Comparison of ENCODE assay signal across 25 cellular contexts in the genomic region with DNA sequence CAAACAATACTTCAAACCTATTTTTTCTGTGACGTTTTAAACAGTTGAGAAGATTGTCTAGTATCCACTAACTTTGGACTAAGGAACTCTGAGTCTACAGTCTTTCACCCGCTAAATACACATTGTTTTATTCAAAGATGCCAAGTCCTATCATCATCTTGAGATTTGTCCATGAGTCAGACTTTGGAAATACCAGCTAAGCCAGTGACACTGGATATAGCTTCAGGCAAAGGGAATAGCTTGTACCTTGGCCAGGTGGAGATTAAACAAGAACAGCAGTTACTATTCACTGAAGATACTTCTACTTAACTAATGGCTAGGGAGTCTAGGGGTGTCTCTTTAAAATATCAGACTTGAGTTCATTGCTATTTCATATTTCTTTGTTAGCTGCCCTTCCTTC.
A peak's percentile ranks its signal among the peaks of the same experiment; 100 is the strongest.
DNase-seq lines count a peak whose midpoint lies in the region; ATAC-seq and TF ChIP-seq lines count a peak whose summit lies in the region.
"Had no signal": no experiment of that assay in that cellular context is flagged by ENCODE, and none has a peak within 500 bp of the region (broad histone marks: within the 10 kb centered on the region; RNA-seq: fewer than 3 reads in every experiment).

No MANE protein-coding gene starts in this region.

- H3K4me3 Mint-ChIP-seq in effector memory CD8-positive, alpha-beta T cell: no peak overlapping the region
- H3K4me3 Mint-ChIP-seq: CD4-positive, alpha-beta T cell; immature natural killer cell; naive thymus-derived CD4-positive, alpha-beta T cell had no signal

- H3K27ac Mint-ChIP-seq in effector memory CD8-positive, alpha-beta T cell: no peak overlapping the region
- H3K27ac Mint-ChIP-seq: CD4-positive, alpha-beta T cell; immature natural killer cell; naive thymus-derived CD4-positive, alpha-beta T cell had no signal

- no peaks in the 10 kb centered on the region for H3K27me3 Mint-ChIP-seq in effector memory CD8-positive, alpha-beta T cell
- H3K27me3 Mint-ChIP-seq: CD4-positive, alpha-beta T cell; naive thymus-derived CD4-positive, alpha-beta T cell had no signal

- no peaks in the 10 kb centered on the region for H3K4me1 ChIP-seq in adipocyte (ENCODE audit: control insufficient read depth, insufficient read depth, low read length)
- H3K4me1 ChIP-seq in psoas muscle: no peaks in the 10 kb centered on the region
- H3K4me1 ChIP-seq: adrenal gland, vagina had no signal

- peak; percentile 92 to 98 (median 96) for ATAC-seq in psoas muscle
- ATAC-seq in effector memory CD8-positive, alpha-beta T cell (replicated peaks): no peak
- ATAC-seq: naive thymus-derived CD4-positive, alpha-beta T cell had no signal

- H3K27me3 ChIP-seq in adipocyte (replicated peaks; ENCODE audit: control insufficient read depth, insufficient read depth, low read length) (no peaks in the 10 kb centered on the region), psoas muscle (ENCODE audit: insufficient read depth in 3 of 3, low read length in 2 of 3) (no peaks in the 10 kb centered on the region)
- H3K27me3 ChIP-seq: adrenal gland, dorsolateral prefrontal cortex, heart right ventricle, vagina had no signal

- H3K4me3 ChIP-seq in adipocyte (ENCODE audit: low read length) (no peak overlapping the region), psoas muscle (no peak overlapping the region)
- H3K4me3 ChIP-seq: adrenal gland, dorsolateral prefrontal cortex, heart right ventricle, skin epidermis, vagina had no signal

- H3K9ac ChIP-seq in adipocyte (ENCODE audit: low read length): no peak overlapping the region
- H3K9ac ChIP-seq: parathyroid adenoma had no signal

- peaks cover 6% of the 10 kb centered on the region for H3K9me3 ChIP-seq in adipocyte (ENCODE audit: control insufficient read depth, low read length)
- H3K9me3 ChIP-seq in psoas muscle: peaks cover 8% of the 10 kb centered on the region
- H3K9me3 ChIP-seq: adrenal gland had no signal

- DNase-seq in ELR (ENCODE audit: low read depth): peak; percentile 13
- DNase-seq in adipocyte (ENCODE audit: low read depth): peak; percentile 2
- peak; percentile 13 for DNase-seq in fibroblast of peridontal ligament (ENCODE audit: extremely low read depth)
- DNase-seq in psoas muscle: no peak
- DNase-seq in stimulated activated CD4-positive, alpha-beta T cell treated with anti-CD3 and anti-CD28 coated beads, Interleukin-4, amount 100 ng/mL, for 1 hour: no peak
- no peak for DNase-seq in MV-4-11 (lab: John Stamatoyannopoulos, UW)
- DNase-seq in activated T-cell treated with anti-CD3 and anti-CD28 coated beads for 4 hours: no peak
- DNase-seq in effector memory CD8-positive, alpha-beta T cell: no peak
- DNase-seq: activated CD4-positive, alpha-beta T cell treated with anti-CD3 and anti-CD28 coated beads for 4 hours; activated effector memory CD4-positive, alpha-beta T cell treated with Interleukin-2 at 50 U/mL for 16 hours; adrenal gland; CD4-positive, alpha-beta T cell; central memory CD4-positive, alpha-beta T cell; DMS79; dorsolateral prefrontal cortex; HCEC 1CT; heart right ventricle; immature natural killer cell; naive thymus-derived CD4-positive, alpha-beta T cell; NCI-H187 treated with DMSO at 0.1 percent for 48 hours; NCI-H446; SW 1271 had no signal

- H3K36me3 Mint-ChIP-seq in effector memory CD8-positive, alpha-beta T cell (ENCODE audit: insufficient read depth): no peaks in the 10 kb centered on the region

- no peak overlapping the region for H3K27ac ChIP-seq in psoas muscle
- H3K27ac ChIP-seq: adrenal gland, dorsolateral prefrontal cortex, heart right ventricle, parathyroid adenoma, skin epidermis, vagina had no signal

- H3K36me3 ChIP-seq in adipocyte (ENCODE audit: control insufficient read depth, insufficient read depth, low read length, severe bottlenecking) (no peaks in the 10 kb centered on the region), psoas muscle (ENCODE audit: insufficient read depth in 1 of 2, low read depth in 1 of 2) (no peaks in the 10 kb centered on the region)
- H3K36me3 ChIP-seq: adrenal gland, heart right ventricle, vagina had no signal

- no peaks in the 10 kb centered on the region for H3K9me3 Mint-ChIP-seq in effector memory CD8-positive, alpha-beta T cell
- H3K9me3 Mint-ChIP-seq: CD4-positive, alpha-beta T cell; immature natural killer cell had no signal

- WGBS in psoas muscle, 3 donors: 34 to 52% (median 45%) methylated on average over 2 of the region's 2 CpGs

- intact Hi-C loops in psoas muscle (cut with DNase I): no loop called here

- no peak for TF ChIP-seq CTCF in psoas muscle (IDR thresholded peaks at IDR 0.05)

- peaks cover 6 to 26% of the 10 kb centered on the region in 2 donors for H3K4me1 Mint-ChIP-seq in effector memory CD8-positive, alpha-beta T cell (ENCODE audit: low read depth in 2 of 2)

Comparison
In these comparisons a context has a peak if more than half of its experiments do, and no peak if none do; other contexts are left out.
1. DNase-seq: peak in ELR (single experiment), adipocyte (single experiment) and fibroblast of peridontal ligament (single experiment); none in psoas muscle (0 of 2), stimulated activated CD4-positive, alpha-beta T cell treated with anti-CD3 and anti-CD28 coated beads, Interleukin-4, amount 100 ng/mL, for 1 hour (single experiment), MV-4-11 (single experiment), activated T-cell treated with anti-CD3 and anti-CD28 coated beads for 4 hours (single experiment) and effector memory CD8-positive, alpha-beta T cell (0 of 3).